In the genomic region with DNA sequence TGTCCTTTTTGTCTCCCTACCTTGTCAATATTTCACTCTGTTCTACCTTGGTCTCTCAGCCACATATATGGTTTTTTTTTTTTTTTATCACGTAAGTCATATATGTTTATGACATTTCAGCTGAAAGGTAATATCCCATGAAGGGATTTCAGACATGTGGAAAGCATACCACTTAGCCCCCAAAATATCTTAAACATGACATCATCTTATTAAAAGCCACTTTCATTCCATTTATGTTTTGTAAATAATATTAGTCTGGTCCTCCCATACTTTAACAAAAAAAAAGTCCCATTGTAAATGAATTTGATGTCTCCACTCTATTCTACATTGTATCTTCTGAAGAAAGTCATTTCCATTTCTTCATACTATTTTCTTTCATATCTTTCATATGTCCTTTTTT, we compare ENCODE assay signal across 1 cellular context.
TF ChIP-seq lines count a peak whose summit lies in the region.

No MANE protein-coding gene starts in this region.

TF ChIP-seq in HepG2, 621 proteins besides CTCF, POLR2A, EP300 and RAD21 (continued from another document):
- no peak for TF ChIP-seq KDM5B (CRISPR knock-in tag; IDR thresholded peaks at IDR 0.05; ENCODE audit: borderline replicate concordance)
TF ChIP-seq in HepG2: peak in this region for 1.
